In the genomic region with DNA sequence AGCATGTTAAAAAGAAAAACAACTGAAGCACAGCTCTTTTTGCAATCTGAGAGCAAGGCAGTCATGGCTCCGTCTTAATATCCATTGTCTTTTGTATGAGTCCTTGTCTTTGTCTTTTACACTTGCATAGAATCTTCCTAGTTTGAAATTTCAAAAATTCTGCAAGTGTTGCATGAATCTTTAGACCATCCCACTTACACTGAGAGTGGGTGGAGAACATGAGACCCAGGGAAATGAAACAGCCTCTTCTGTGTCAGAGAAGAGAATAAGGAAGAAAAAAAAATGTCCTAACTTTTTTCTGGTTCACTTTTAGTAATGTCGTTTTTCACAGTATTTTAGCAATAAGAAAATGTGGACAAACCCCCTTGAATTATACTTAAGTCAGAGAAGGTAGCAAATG, we compare ENCODE assay signal across 21 cellular contexts. TPM values are rescaled to one million over a fixed set of nuclear protein-coding genes. Genes with fewer than 3 reads are reported as not detected.
"Had no signal": no experiment of that assay in that cellular context is flagged by ENCODE, and none has a peak within 500 bp of the region (broad histone marks: within the 10 kb centered on the region; RNA-seq: fewer than 3 reads in every experiment).

No MANE protein-coding gene starts in this region.

- H3K4me3 Mint-ChIP-seq: activated CD4-positive, alpha-beta memory T cell treated with anti-CD3 and anti-CD28 coated beads for 36 hours; activated naive CD4-positive, alpha-beta T cell treated with anti-CD3 and anti-CD28 coated beads, Interleukin-2, amount 50 U/mL, for 24 hours; activated T-cell treated with anti-CD3 and anti-CD28 coated beads, Interleukin-2, amount 50 U/mL, for 24 hours; effector memory CD8-positive, alpha-beta T cell; neural progenitor cell; stimulated activated naive CD8-positive, alpha-beta T cell treated with anti-CD3 and anti-CD28 coated beads, Interleukin-15, amount 100 ng/mL, for 72 hours; T-cell; type B pancreatic cell had no signal

- H3K9me3 Mint-ChIP-seq: activated CD4-positive, alpha-beta memory T cell treated with anti-CD3 and anti-CD28 coated beads for 36 hours; activated naive CD4-positive, alpha-beta T cell treated with anti-CD3 and anti-CD28 coated beads, Interleukin-2, amount 50 U/mL, for 24 hours; activated T-cell treated with anti-CD3 and anti-CD28 coated beads, Interleukin-2, amount 50 U/mL, for 24 hours; effector memory CD8-positive, alpha-beta T cell; neural progenitor cell; stimulated activated naive CD8-positive, alpha-beta T cell treated with anti-CD3 and anti-CD28 coated beads, Interleukin-15, amount 100 ng/mL, for 72 hours; T-cell; type B pancreatic cell had no signal

- H3K36me3 Mint-ChIP-seq: activated CD4-positive, alpha-beta memory T cell treated with anti-CD3 and anti-CD28 coated beads for 36 hours; activated naive CD4-positive, alpha-beta T cell treated with anti-CD3 and anti-CD28 coated beads, Interleukin-2, amount 50 U/mL, for 24 hours; neural progenitor cell; T-cell; type B pancreatic cell had no signal

- H3K4me1 Mint-ChIP-seq: activated naive CD4-positive, alpha-beta T cell treated with anti-CD3 and anti-CD28 coated beads, Interleukin-2, amount 50 U/mL, for 24 hours; neural progenitor cell; stimulated activated naive CD8-positive, alpha-beta T cell treated with anti-CD3 and anti-CD28 coated beads, Interleukin-15, amount 100 ng/mL, for 72 hours; T-cell had no signal

- H3K27ac Mint-ChIP-seq: activated CD4-positive, alpha-beta memory T cell treated with anti-CD3 and anti-CD28 coated beads for 36 hours; activated naive CD4-positive, alpha-beta T cell treated with anti-CD3 and anti-CD28 coated beads, Interleukin-2, amount 50 U/mL, for 24 hours; activated T-cell treated with anti-CD3 and anti-CD28 coated beads, Interleukin-2, amount 50 U/mL, for 24 hours; effector memory CD8-positive, alpha-beta T cell; neural progenitor cell; stimulated activated naive CD8-positive, alpha-beta T cell treated with anti-CD3 and anti-CD28 coated beads, Interleukin-15, amount 100 ng/mL, for 72 hours; T-cell; type B pancreatic cell had no signal

- DNase-seq: activated CD4-positive, alpha-beta memory T cell treated with anti-CD3 and anti-CD28 coated beads for 36 hours; activated CD4-positive, alpha-beta T cell treated with anti-CD3 and anti-CD28 coated beads for 1 hour; activated effector memory CD4-positive, alpha-beta T cell treated with anti-CD3 and anti-CD28 coated beads, Interleukin-2, amount 50 U/mL, for 16 hours; activated T-cell treated with anti-CD3 and anti-CD28 coated beads, Interleukin-2, amount 50 U/mL, for 24 hours; amniotic stem cell; effector memory CD8-positive, alpha-beta T cell; gastrocnemius medialis; heart right ventricle; left cardiac atrium; lower lobe of right lung; midbrain; ovary; sigmoid colon; spleen; stimulated activated naive CD8-positive, alpha-beta T cell treated with anti-CD3 and anti-CD28 coated beads, Interleukin-15, amount 100 ng/mL, for 72 hours; T-cell; T-helper 9 cell had no signal

- H3K27me3 Mint-ChIP-seq: activated T-cell treated with anti-CD3 and anti-CD28 coated beads, Interleukin-2, amount 50 U/mL, for 24 hours had no signal

- ATAC-seq: effector memory CD8-positive, alpha-beta T cell; gastrocnemius medialis; left cardiac atrium; stimulated activated naive CD8-positive, alpha-beta T cell treated with anti-CD3 and anti-CD28 coated beads, Interleukin-15, amount 100 ng/mL, for 72 hours; T-cell had no signal

RNA-seq across cellular contexts. Expression of gene DCLK3, which starts 12.1 kb away (rescaled TPM):
- total RNA-seq: activated CD4-positive, alpha-beta memory T cell treated with anti-CD3 and anti-CD28 coated beads for 36 hours; fibroblast of lung; spleen; T-cell had no signal
